ENCODE assay signal across 8 cellular contexts in the genomic region with DNA sequence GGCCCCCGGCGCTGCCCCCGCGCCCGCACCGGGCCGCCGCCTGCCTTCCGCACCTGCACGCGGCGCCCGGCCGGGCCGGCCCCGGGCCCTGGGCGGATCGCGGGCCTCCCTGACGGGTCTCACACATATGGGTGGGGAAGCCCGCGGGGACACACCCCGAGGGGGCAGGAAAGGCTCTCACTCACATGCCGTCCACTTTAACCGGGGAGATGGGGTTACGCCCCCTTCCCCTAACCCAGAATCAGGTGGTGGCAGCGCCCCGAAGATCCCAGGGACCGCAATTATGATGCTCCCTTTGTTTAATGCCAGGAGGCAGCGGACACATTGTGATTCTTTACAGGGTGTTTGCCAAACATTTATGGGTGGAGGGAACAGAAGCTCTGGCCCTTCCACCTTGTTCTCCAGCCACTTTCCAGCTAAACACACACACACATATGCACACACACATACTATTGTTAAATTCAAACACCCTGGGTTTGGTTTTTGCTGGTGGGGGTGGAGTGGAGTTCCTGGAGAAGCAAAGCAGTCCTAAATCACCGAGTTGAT. TPM values are rescaled to one million over a fixed set of nuclear protein-coding genes. Genes with fewer than 3 reads are reported as not detected.
DNase-seq lines count a peak whose midpoint lies in the region; ATAC-seq and TF ChIP-seq lines count a peak whose summit lies in the region.

No MANE protein-coding gene starts in this region.

- peaks cover 0 to 32% of the 10 kb centered on the region in 2 donors for H3K4me1 ChIP-seq in right atrium auricular region
- peaks cover 4 to 31% of the 10 kb centered on the region in 2 donors for H3K4me1 ChIP-seq in ascending aorta

- TF ChIP-seq CTCF in right atrium auricular region (IDR thresholded peaks at IDR 0.05) (peak in 1 of 2 donors; percentile 36), ascending aorta (IDR thresholded peaks at IDR 0.05) (no peak)

- DNase-seq in right atrium auricular region (ENCODE audit: low spot score) (no peak), cardiac septum (ENCODE audit: low spot score) (no peak), ascending aorta (ENCODE audit: low spot score in 2 of 2) (no peak), medulla oblongata (ENCODE audit: extremely low spot score) (peak; percentile 26), cerebellum (ENCODE audit: low spot score) (no peak), SKM-1 (lab: John Stamatoyannopoulos, UW; ENCODE audit: unreplicated experiment) (no peak), putamen (ENCODE audit: low spot score) (no peak)

- peak overlapping the region; percentile 58 to 78 for H3K27ac ChIP-seq in right atrium auricular region
- peak overlapping the region; percentile 74 to 78 for H3K27ac ChIP-seq in ascending aorta

- H3K36me3 ChIP-seq in right atrium auricular region, result no peaks in the 10 kb centered on the region
- no peaks in the 10 kb centered on the region for H3K36me3 ChIP-seq in ascending aorta

- no peaks in the 10 kb centered on the region for H3K27me3 ChIP-seq in right atrium auricular region
- no peaks in the 10 kb centered on the region for H3K27me3 ChIP-seq in ascending aorta

- H3K9me3 ChIP-seq in right atrium auricular region, result no peaks in the 10 kb centered on the region
- H3K9me3 ChIP-seq in ascending aorta, result no peaks in the 10 kb centered on the region

- intact Hi-C loops in cardiac septum (cut with DNase I), result loop anchor here (2.0 to 5.0 kb wide), 3 partner anchors 66 to 198 kb away; no protein-coding TSS in a partner anchor
- intact Hi-C loops in ascending aorta (cut with DNase I), result loop anchor here (1.0 to 5.0 kb wide), 6 partner anchors 66 to 384 kb away; a partner anchor contains a TSS

- no peak for TF ChIP-seq POLR2A in GM18505 (IDR thresholded peaks at IDR 0.05; ENCODE audit: borderline replicate concordance, extremely low read depth, insufficient read depth, insufficient read length)

- no peak for ATAC-seq in GM18505 (IDR thresholded peaks at IDR 0.05; ENCODE audit: unreplicated experiment)

- H3K4me3 ChIP-seq in right atrium auricular region, result peak overlapping the region; percentile 64 to 72
- H3K4me3 ChIP-seq in ascending aorta, result peak overlapping the region; percentile 77 to 89

RNA-seq across cellular contexts. Expression of a gene that starts 0.4 kb away (rescaled TPM):
- total RNA-seq in right atrium auricular region (10 to 100 TPM in 1 of 2 donors, 1 to 10 TPM in 1; 7.0 to 10.1 TPM), cardiac septum (6.4 TPM), ascending aorta (66.3 TPM), cerebellum (84.9 TPM)
